In the genomic region with DNA sequence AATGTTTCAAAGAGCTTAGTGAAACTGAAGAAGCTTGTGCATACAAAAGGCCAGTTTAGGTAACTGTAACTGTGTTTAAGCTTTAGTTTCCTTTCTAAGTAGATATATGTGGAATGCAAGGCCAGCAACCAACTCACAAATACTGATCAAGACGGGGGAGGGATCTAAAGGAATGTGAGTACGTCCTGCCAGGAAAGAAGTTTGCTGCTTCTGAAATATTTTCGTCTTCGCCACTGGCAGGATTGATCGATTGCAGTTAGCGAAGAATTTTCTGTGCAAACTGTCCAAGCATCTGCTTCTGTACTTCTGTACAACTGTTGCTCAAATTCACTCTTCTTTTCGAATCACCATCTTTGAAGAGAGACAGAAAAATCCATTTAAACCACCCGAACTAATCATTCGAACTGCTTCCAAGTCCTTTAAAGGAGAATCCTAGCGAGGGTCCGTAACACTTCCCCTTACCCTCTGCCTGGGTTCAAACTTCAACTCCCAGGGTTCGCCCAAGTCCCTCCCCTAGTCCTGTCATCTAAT, we compare ENCODE assay signal across 8 cellular contexts. TPM values are rescaled to one million over a fixed set of nuclear protein-coding genes. Genes with fewer than 3 reads are reported as not detected.
A peak's percentile ranks its signal among the peaks of the same experiment; 100 is the strongest.
DNase-seq lines count a peak whose midpoint lies in the region; ATAC-seq, FAIRE-seq and TF ChIP-seq lines count a peak whose summit lies in the region.

No MANE protein-coding gene starts in this region.

- no peaks in the 10 kb centered on the region for H3K36me3 ChIP-seq in mucosa of stomach (ENCODE audit: control insufficient read depth, insufficient read depth, low read length)

- H3K4me3 ChIP-seq in cardiac fibroblast (replicated peaks in 1 of 2; ENCODE audit: low read depth in 2 of 2, low read length in 2 of 2) (peak overlapping the region; percentile 67 to 69), mucosa of stomach (ENCODE audit: low read length) (peak overlapping the region; percentile 8)

- H3K4me1 ChIP-seq in mucosa of stomach (ENCODE audit: control insufficient read depth, insufficient read depth, low read length) = no peaks in the 10 kb centered on the region

- DNase-seq in ELR (ENCODE audit: low read depth) (peak; percentile 18), cardiac fibroblast (ENCODE audit: low read depth in 2 of 2) (peak; percentile 42 to 72), HEK293T (ENCODE audit: extremely low spot score) (no peak), NCI-H2029 treated with DMSO at 0.1 percent for 48 hours (lab: John Stamatoyannopoulos, UW) (no peak), GM12891 (ENCODE audit: insufficient read length, low spot score) (no peak), superior temporal gyrus (ENCODE audit: extremely low spot score) (no peak)

- H3K9ac ChIP-seq in mucosa of stomach (ENCODE audit: low read length) = peak overlapping the region; percentile 78

- peak; percentile 3 for ATAC-seq in HG03575 (IDR thresholded peaks at IDR 0.05; ENCODE audit: extremely low read depth, insufficient number of reproducible peaks, low FRiP score, unreplicated experiment)

- H3K9me3 ChIP-seq in mucosa of stomach (ENCODE audit: control insufficient read depth, low read length) = no peaks in the 10 kb centered on the region

- CTCF ChIA-PET in HEK293T (lab: Yijun Ruan, JAX) = no interaction called here

- no peak for TF ChIP-seq CTCF in cardiac fibroblast (IDR thresholded peaks at IDR 0.05; ENCODE audit: low read depth, low read length)

- H3K27me3 ChIP-seq in mucosa of stomach (ENCODE audit: control insufficient read depth, insufficient read depth, low read length) = no peaks in the 10 kb centered on the region

- POLR2A ChIA-PET in HEK293T (lab: Yijun Ruan, JAX) = interaction anchor here (1.2 kb wide), 1 partner anchor 22 kb away, joined by 3 read pairs; no protein-coding TSS in a partner anchor

- TF ChIP-seq POLR2A in GM12891 (IDR thresholded peaks at IDR 0.05; ENCODE audit: low read depth, low read length) = no peak

- FAIRE-seq in GM12891 (lab: Jason Lieb, UNC) = no peak

TF ChIP-seq in HEK293T, 16 proteins besides CTCF, POLR2A, EP300 and RAD21:
- TF ChIP-seq LEF1 (IDR thresholded peaks at IDR 0.05; ENCODE audit: borderline replicate concordance) (no peak), HDGF (IDR thresholded peaks at IDR 0.05; ENCODE audit: borderline replicate concordance) (no peak), FOXK2 (IDR thresholded peaks at IDR 0.05) (no peak), NFRKB (IDR thresholded peaks at IDR 0.05) (no peak), PKNOX1 (IDR thresholded peaks at IDR 0.05) (no peak), ELF4 (IDR thresholded peaks at IDR 0.05) (no peak), SP1 (IDR thresholded peaks at IDR 0.05) (no peak), ZNF384 (IDR thresholded peaks at IDR 0.05) (no peak), FOXA1 (IDR thresholded peaks at IDR 0.05) (no peak), TARDBP (IDR thresholded peaks at IDR 0.05) (no peak), ARNT (IDR thresholded peaks at IDR 0.05) (no peak)
TF ChIP-seq in HEK293T: peak in this region for 0.

TF ChIP-seq in GM12891, 5 proteins besides CTCF, POLR2A, EP300 and RAD21:
- TF ChIP-seq SPI1 (IDR thresholded peaks at IDR 0.05; ENCODE audit: low read depth, low read length) = no peak
- TF ChIP-seq POLR2AphosphoS5 (IDR thresholded peaks at IDR 0.05; ENCODE audit: low read depth, low read length) = no peak
- no peak for TF ChIP-seq PAX5 (IDR thresholded peaks at IDR 0.05; ENCODE audit: insufficient read depth, low read length, severe bottlenecking)
- TF ChIP-seq POU2F2 (IDR thresholded peaks at IDR 0.05; ENCODE audit: low read depth, low read length) = no peak
- TF ChIP-seq TAF1 (IDR thresholded peaks at IDR 0.05; ENCODE audit: low read depth, low read length) = no peak

RNA-seq across cellular contexts. Expression of gene INTS6L, which starts 0.4 kb away (rescaled TPM):
- 8.7 TPM for polyA plus RNA-seq in GM12891 (2012; ENCODE audit: low read depth, missing spikeins)

Comparison
In these comparisons a context has a peak if more than half of its experiments do, and no peak if none do; other contexts are left out.
1. DNase-seq: peak in ELR (single experiment) and cardiac fibroblast (2 of 2); none in HEK293T (single experiment), NCI-H2029 treated with DMSO at 0.1 percent for 48 hours (single experiment), GM12891 (single experiment) and superior temporal gyrus (single experiment).